In the genomic region with DNA sequence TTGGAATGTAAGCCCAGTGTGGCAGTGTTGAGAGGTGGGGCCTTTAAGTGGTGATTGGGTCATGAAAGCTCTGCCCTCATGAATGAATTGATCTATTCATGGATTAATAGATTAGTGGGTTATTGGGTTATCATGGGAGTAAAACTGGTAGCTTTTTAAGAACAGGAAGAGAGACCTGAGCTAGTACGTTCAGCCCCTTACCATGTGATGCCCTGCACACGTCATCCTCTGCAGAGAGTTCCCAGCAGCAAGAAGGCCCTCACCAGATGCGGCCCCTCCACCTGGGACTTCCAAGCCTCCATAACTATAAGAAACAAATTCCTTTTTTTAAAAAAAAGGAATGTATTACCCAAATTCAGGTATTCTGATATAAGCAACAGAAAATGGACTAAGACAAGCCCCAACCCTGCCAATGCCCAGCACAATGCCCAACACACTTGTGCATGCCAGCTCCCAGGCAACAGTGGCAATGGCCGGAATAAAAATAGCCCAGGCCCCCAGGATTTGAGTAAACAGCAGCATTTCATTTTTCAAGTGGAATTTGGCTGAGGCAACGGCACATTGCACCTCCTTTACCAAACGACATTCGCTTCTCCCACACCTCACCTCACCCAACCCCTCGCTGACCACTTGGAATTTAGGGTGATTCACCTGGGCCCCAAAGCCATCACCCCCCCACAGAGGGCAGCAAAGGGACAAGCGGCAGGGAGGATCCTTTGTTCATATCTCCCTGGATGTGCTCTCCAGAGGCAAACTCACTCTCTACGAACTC, we compare ENCODE assay signal across 13 cellular contexts.
A peak's percentile ranks its signal among the peaks of the same experiment; 100 is the strongest.
DNase-seq lines count a peak whose midpoint lies in the region; ATAC-seq, FAIRE-seq and TF ChIP-seq lines count a peak whose summit lies in the region.
"Had no signal": no experiment of that assay in that cellular context is flagged by ENCODE, and none has a peak within 500 bp of the region (broad histone marks: within the 10 kb centered on the region; RNA-seq: fewer than 3 reads in every experiment).

No MANE protein-coding gene starts in this region.

- no peaks in the 10 kb centered on the region for H3K36me3 Mint-ChIP-seq in activated CD4-positive, alpha-beta T cell treated with anti-CD3 and anti-CD28 coated beads for 36 hours (ENCODE audit: low read depth)
- H3K36me3 Mint-ChIP-seq in activated CD4-positive, alpha-beta T cell treated with anti-CD3 and anti-CD28 coated beads, Interleukin-2, amount 10 ng/mL, durations not matched to agents 7 days and 5 days (ENCODE audit: low read depth): no peaks in the 10 kb centered on the region

- CTCF ChIA-PET in activated CD4-positive, alpha-beta T cell treated with anti-CD3 and anti-CD28 coated beads for 36 hours (lab: Charles Lee): interaction anchor here (0.7 kb wide), 1 partner anchor 169 kb away, joined by 3 read pairs; no protein-coding TSS in a partner anchor
- CTCF ChIA-PET in activated CD4-positive, alpha-beta T cell treated with anti-CD3 and anti-CD28 coated beads, Interleukin-2, amount 10 ng/mL, durations not matched to agents 7 days and 5 days (lab: Charles Lee): interaction anchor here (1.5 to 2.1 kb wide), 3 partner anchors 15 to 103 kb away, joined by 3 to 6 read pairs (median 5); no protein-coding TSS in a partner anchor
- CTCF ChIA-PET in H1 (lab: Charles Lee; ENCODE audit: partially characterized antibody): interaction anchor here (1.2 to 1.6 kb wide), 2 partner anchors 13 to 63 kb away, joined by 3 to 4 read pairs; no protein-coding TSS in a partner anchor

- H3K27ac ChIP-seq in H1 (ENCODE audit: low read depth, low read length): no peak overlapping the region
- H3K27ac ChIP-seq in lower lobe of right lung: peak overlapping the region; percentile 70
- peak overlapping the region; percentile 83 to 89 (median 84) for H3K27ac ChIP-seq in thyroid gland
- H3K27ac ChIP-seq: right lobe of liver had no signal

- peak overlapping the region; percentile 80; the same call in 1 of the 2 replicates for H2BK20ac ChIP-seq in H1 (ENCODE audit: low read length)

- no peak for TF ChIP-seq EP300 in H1 (IDR thresholded peaks at IDR 0.05; ENCODE audit: borderline replicate concordance in 1 of 2, low read depth in 2 of 2, low read length in 2 of 2)

- DNase-seq in activated CD4-positive, alpha-beta T cell treated with anti-CD3 and anti-CD28 coated beads for 36 hours: no peak
- DNase-seq in activated CD4-positive, alpha-beta T cell treated with anti-CD3 and anti-CD28 coated beads, Interleukin-2, amount 10 ng/mL, durations not matched to agents 7 days and 5 days: no peak
- DNase-seq in H1 (ENCODE audit: low read depth in 1 of 2, low spot score in 2 of 2): no peak
- DNase-seq in lower lobe of right lung: no peak
- DNase-seq in thyroid gland: peak; percentile 86
- DNase-seq in COR-L47 (lab: John Stamatoyannopoulos, UW): no peak
- no peak for DNase-seq in DMS114 treated with DMSO at 0.1 percent for 48 hours (lab: John Stamatoyannopoulos, UW; ENCODE audit: unreplicated experiment)
- no peak for DNase-seq in GM12892 (ENCODE audit: insufficient read length)
- DNase-seq: DMS79, foreskin fibroblast, mesendoderm, NCI-H2081 had no signal

- H3K23ac ChIP-seq in H1 (ENCODE audit: insufficient read length): no peak overlapping the region

- no peak overlapping the region for H3K56ac ChIP-seq in H1 (replicated peaks; ENCODE audit: insufficient read length, low read depth, low read length)

- peak overlapping the region; percentile 4 for H4K91ac ChIP-seq in H1 (replicated peaks; ENCODE audit: insufficient read length, low read length)

- intact Hi-C loops in activated CD4-positive, alpha-beta T cell treated with anti-CD3 and anti-CD28 coated beads for 36 hours (cut with DNase I, micrococcal nuclease): no loop called here
- intact Hi-C loops in lower lobe of right lung (cut with DNase I): no loop called here
- intact Hi-C loops in thyroid gland (cut with DNase I): no loop called here

- 81% methylated on average over 10 of the region's 10 CpGs; no CpG with 5 or more reads in 1 of the 2 experiments for WGBS in H1 (ENCODE audit: extremely low coverage in 1 of 2, insufficient coverage in 1 of 2, insufficient read length in 1 of 2, insufficient replicate concordance in 2 of 2, low coverage in 1 of 2, low lambda C conversion rate in 2 of 2, missing lambda C conversion rate in 1 of 2), 2 experiments
- 39 to 46% methylated on average over 10 of the region's 10 CpGs for WGBS in thyroid gland, 2 donors

- H3K79me1 ChIP-seq in H1 (ENCODE audit: low read depth, low read length): no peaks in the 10 kb centered on the region

- H4K8ac ChIP-seq in H1 (ENCODE audit: extremely low read depth, insufficient read depth, low read length): no peak overlapping the region

- no peak overlapping the region for H3K4me3 Mint-ChIP-seq in activated CD4-positive, alpha-beta T cell treated with anti-CD3 and anti-CD28 coated beads for 36 hours
- H3K4me3 Mint-ChIP-seq in activated CD4-positive, alpha-beta T cell treated with anti-CD3 and anti-CD28 coated beads, Interleukin-2, amount 10 ng/mL, durations not matched to agents 7 days and 5 days: no peak overlapping the region

- peaks cover 23% of the 10 kb centered on the region for H3K4me1 Mint-ChIP-seq in activated CD4-positive, alpha-beta T cell treated with anti-CD3 and anti-CD28 coated beads for 36 hours
- peaks cover 20% of the 10 kb centered on the region for H3K4me1 Mint-ChIP-seq in activated CD4-positive, alpha-beta T cell treated with anti-CD3 and anti-CD28 coated beads, Interleukin-2, amount 10 ng/mL, durations not matched to agents 7 days and 5 days

- H3K18ac ChIP-seq in H1 (ENCODE audit: extremely low read depth, low read length): peak overlapping the region; percentile 81; the same call in 1 of the 2 replicates

- H2AFZ ChIP-seq in H1 (ENCODE audit: low read length): no peak overlapping the region

- no peak overlapping the region for H4K5ac ChIP-seq in H1 (ENCODE audit: insufficient read length, low read depth, low read length)

- H3K27ac Mint-ChIP-seq in activated CD4-positive, alpha-beta T cell treated with anti-CD3 and anti-CD28 coated beads for 36 hours: peak overlapping the region; percentile 63
- no peak overlapping the region for H3K27ac Mint-ChIP-seq in activated CD4-positive, alpha-beta T cell treated with anti-CD3 and anti-CD28 coated beads, Interleukin-2, amount 10 ng/mL, durations not matched to agents 7 days and 5 days

- H3K27me3 ChIP-seq in H1 (replicated peaks in 1 of 4; ENCODE audit: control insufficient read depth in 3 of 4, extremely low read depth in 1 of 4, insufficient read depth in 3 of 4, low read length in 3 of 4): peaks cover 0 to 2% (median 0%) of the 10 kb centered on the region in 4 experiments; a peak in 1 of 7 replicates
- no peaks in the 10 kb centered on the region for H3K27me3 ChIP-seq in lower lobe of right lung (ENCODE audit: low read depth)
- no peaks in the 10 kb centered on the region for H3K27me3 ChIP-seq in thyroid gland
- H3K27me3 ChIP-seq: right lobe of liver had no signal

- H3K23me2 ChIP-seq in H1 (ENCODE audit: low read depth, low read length): no peaks in the 10 kb centered on the region

- no peak overlapping the region for H3K4me2 ChIP-seq in H1 (ENCODE audit: insufficient read depth in 1 of 2, low read depth in 2 of 2, low read length in 2 of 2)

- no peaks in the 10 kb centered on the region for H4K20me1 ChIP-seq in H1 (replicated peaks in 1 of 2; ENCODE audit: control insufficient read depth in 1 of 2, insufficient read depth in 2 of 2, low read length in 2 of 2)

- no peaks in the 10 kb centered on the region for H3K27me3 Mint-ChIP-seq in activated CD4-positive, alpha-beta T cell treated with anti-CD3 and anti-CD28 coated beads for 36 hours
- no peaks in the 10 kb centered on the region for H3K27me3 Mint-ChIP-seq in activated CD4-positive, alpha-beta T cell treated with anti-CD3 and anti-CD28 coated beads, Interleukin-2, amount 10 ng/mL, durations not matched to agents 7 days and 5 days

- H2BK12ac ChIP-seq in H1 (ENCODE audit: low read depth, low read length): peak overlapping the region; percentile 78; the same call in 1 of the 2 replicates

- H3K4me1 ChIP-seq in H1 (replicated peaks in 1 of 4; ENCODE audit: control insufficient read depth in 3 of 4, insufficient read depth in 4 of 4, low read length in 3 of 4) (peaks cover 2 to 11% (median 9%) of the 10 kb centered on the region in 4 experiments), lower lobe of right lung (peaks cover 63% of the 10 kb centered on the region), thyroid gland (peaks cover 32 to 58% of the 10 kb centered on the region in 2 donors)

- TF ChIP-seq CTCF in H1 (IDR thresholded peaks at IDR 0.05; ENCODE audit: control extremely low read depth in 1 of 3, insufficient read depth in 1 of 3, low read depth in 1 of 3, low read length in 3 of 3): peak in 1 of 3 experiments; percentile 20; a peak in 1 of 4 replicates
- TF ChIP-seq CTCF in lower lobe of right lung (IDR thresholded peaks at IDR 0.05): no peak
- peak in 2 of 6 experiments; percentile 22 to 29 for TF ChIP-seq CTCF in thyroid gland (IDR thresholded peaks at IDR 0.05)

- FAIRE-seq in H1 (lab: Jason Lieb, UNC): no peak
- FAIRE-seq in GM12892 (lab: Jason Lieb, UNC): no peak

- no peak overlapping the region for H3K14ac ChIP-seq in H1 (ENCODE audit: insufficient read length)

- H3K36me3 ChIP-seq in H1 (ENCODE audit: control insufficient read depth in 2 of 4, insufficient read depth in 4 of 4, low read length in 3 of 4) (no peaks in the 10 kb centered on the region), lower lobe of right lung (no peaks in the 10 kb centered on the region), thyroid gland (no peaks in the 10 kb centered on the region)
- H3K36me3 ChIP-seq: right lobe of liver had no signal

- POLR2A ChIA-PET in activated CD4-positive, alpha-beta T cell treated with anti-CD3 and anti-CD28 coated beads for 36 hours (lab: Charles Lee): no interaction called here
- POLR2A ChIA-PET in activated CD4-positive, alpha-beta T cell treated with anti-CD3 and anti-CD28 coated beads, Interleukin-2, amount 10 ng/mL, durations not matched to agents 7 days and 5 days (lab: Charles Lee): no interaction called here
- POLR2A ChIA-PET in H1 (lab: Charles Lee; ENCODE audit: partially characterized antibody): interaction anchor here (1.3 kb wide), 1 partner anchor 10 kb away, joined by 3 read pairs; no protein-coding TSS in a partner anchor

- ATAC-seq in activated CD4-positive, alpha-beta T cell treated with anti-CD3 and anti-CD28 coated beads for 36 hours: no peak
- peak; percentile 70 to 81 for ATAC-seq in lower lobe of right lung

- TF ChIP-seq POLR2A in H1 (IDR thresholded peaks at IDR 0.05; ENCODE audit: control extremely low read depth in 1 of 2, low read depth in 2 of 2, low read length in 2 of 2) (no peak), thyroid gland (IDR thresholded peaks at IDR 0.05) (peak in 1 of 2 donors; percentile 24), GM12892 (IDR thresholded peaks at IDR 0.05; ENCODE audit: low read depth, low read length) (no peak)

- no peaks in the 10 kb centered on the region for H3K9me3 ChIP-seq in H1 (ENCODE audit: insufficient read depth in 2 of 2, low read depth in 1 of 2, low read length in 1 of 2)
- no peaks in the 10 kb centered on the region for H3K9me3 ChIP-seq in lower lobe of right lung
- no peaks in the 10 kb centered on the region for H3K9me3 ChIP-seq in thyroid gland
- H3K9me3 ChIP-seq: right lobe of liver had no signal

- H3K4me3 ChIP-seq in H1 (ENCODE audit: extremely low read depth in 1 of 4, insufficient read depth in 2 of 4, low read depth in 3 of 4, low read length in 4 of 4) (no peak overlapping the region), lower lobe of right lung (no peak overlapping the region), thyroid gland (replicated peaks in 1 of 3) (no peak overlapping the region)
- H3K4me3 ChIP-seq: right lobe of liver had no signal

- no peaks in the 10 kb centered on the region for H3K9me3 Mint-ChIP-seq in activated CD4-positive, alpha-beta T cell treated with anti-CD3 and anti-CD28 coated beads for 36 hours (ENCODE audit: low read depth)
- H3K9me3 Mint-ChIP-seq in activated CD4-positive, alpha-beta T cell treated with anti-CD3 and anti-CD28 coated beads, Interleukin-2, amount 10 ng/mL, durations not matched to agents 7 days and 5 days: peaks cover 2% of the 10 kb centered on the region

- H2AK5ac ChIP-seq in H1 (ENCODE audit: low read depth, low read length): no peak overlapping the region

- H2BK15ac ChIP-seq in H1 (ENCODE audit: low read length): 0 out of 2 replicates have a peak overlapping the region, but pooled peaks have one; percentile 29

- H2BK5ac ChIP-seq in H1 (ENCODE audit: low read depth, low read length): peak overlapping the region; percentile 58; the same call in 1 of the 2 replicates

- peak in 1 of 2 experiments; percentile 43; a peak in 1 of 4 replicates for TF ChIP-seq RAD21 in H1 (IDR thresholded peaks at IDR 0.05 in 1 of 2, conservative IDR thresholded peaks at IDR 0.05 in 1 of 2; ENCODE audit: low read depth in 2 of 2, low read length in 2 of 2)

- no peak overlapping the region for H2BK120ac ChIP-seq in H1 (replicated peaks; ENCODE audit: low read depth, low read length)

- H3K79me2 ChIP-seq in H1 (ENCODE audit: control insufficient read depth in 1 of 2, insufficient read depth in 2 of 2, low read length in 2 of 2): no peaks in the 10 kb centered on the region

- H3K4ac ChIP-seq in H1 (replicated peaks; ENCODE audit: insufficient read length, low read depth, low read length): no peak overlapping the region

- no peak overlapping the region for H3K9ac ChIP-seq in H1 (replicated peaks in 1 of 4; ENCODE audit: extremely low read depth in 1 of 4, low read depth in 3 of 4, low read length in 3 of 4)

Comparison
In these comparisons a context has a peak if more than half of its experiments do, and no peak if none do; other contexts are left out.
1. DNase-seq: peak in thyroid gland (2 of 2); none in activated CD4-positive, alpha-beta T cell treated with anti-CD3 and anti-CD28 coated beads for 36 hours (single experiment), activated CD4-positive, alpha-beta T cell treated with anti-CD3 and anti-CD28 coated beads, Interleukin-2, amount 10 ng/mL, durations not matched to agents 7 days and 5 days (single experiment), H1 (0 of 2), lower lobe of right lung (single experiment), COR-L47 (single experiment), DMS114 treated with DMSO at 0.1 percent for 48 hours (single experiment) and GM12892 (single experiment).